ENCODE assay signal across 19 cellular contexts in the genomic region with DNA sequence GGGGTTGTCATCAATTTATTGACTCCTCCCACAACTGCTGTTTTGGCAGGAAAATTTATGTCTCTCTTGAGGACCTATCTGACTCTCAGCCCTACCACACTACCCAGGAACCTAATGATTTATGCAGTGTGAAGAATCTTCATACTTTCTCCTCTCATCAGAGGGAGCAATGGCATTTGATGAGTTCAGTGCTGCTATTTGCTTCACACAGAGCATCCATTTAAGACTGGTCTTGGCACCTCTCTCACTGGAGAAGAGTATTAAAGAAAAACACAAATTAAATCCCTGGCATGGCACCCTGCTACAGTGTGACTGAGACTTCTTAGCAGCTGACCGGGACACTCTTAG.
"Had no signal": no experiment of that assay in that cellular context is flagged by ENCODE, and none has a peak within 500 bp of the region (broad histone marks: within the 10 kb centered on the region; RNA-seq: fewer than 3 reads in every experiment).

No MANE protein-coding gene starts in this region.

- H3K27me3 ChIP-seq: colonic mucosa, pancreas, upper lobe of right lung had no signal

- ATAC-seq: activated CD8-positive, alpha-beta memory T cell treated with anti-CD3 and anti-CD28 coated beads, Interleukin-2, amount 10 ng/mL, durations not matched to agents 7 days and 5 days; naive thymus-derived CD4-positive, alpha-beta T cell; pancreas; stimulated activated naive B cell treated with anti-CD40 and anti-IgM and Interleukin-4, amounts not matched to agents 10 μg/mL and 1 μg/mL and 100 μg/mL, for 72 hours; upper lobe of right lung had no signal

- H3K4me1 ChIP-seq: colonic mucosa, sigmoid colon, spleen had no signal

- H3K4me3 ChIP-seq: colonic mucosa, pancreas, sigmoid colon, spleen, thoracic aorta, upper lobe of right lung had no signal

- H3K27ac ChIP-seq: colonic mucosa, neutrophil, pancreas, sigmoid colon, spleen, thoracic aorta, upper lobe of right lung had no signal

- H3K9me3 ChIP-seq: colonic mucosa, neutrophil, pancreas, sigmoid colon, spleen, thoracic aorta, upper lobe of right lung had no signal

- H3K36me3 ChIP-seq: colonic mucosa, neutrophil, pancreas, sigmoid colon, spleen, thoracic aorta, upper lobe of right lung had no signal

- DNase-seq: activated B cell treated with CpG ODN at 0.5 μM for 24 hours; activated CD4-positive, alpha-beta memory T cell treated with anti-CD3 and anti-CD28 coated beads for 36 hours; activated CD4-positive, alpha-beta T cell treated with anti-CD3 and anti-CD28 coated beads for 4 hours; activated CD8-positive, alpha-beta memory T cell treated with anti-CD3 and anti-CD28 coated beads, Interleukin-2, amount 10 ng/mL, durations not matched to agents 7 days and 5 days; activated naive CD4-positive, alpha-beta T cell treated with Interleukin-2 at 50 U/mL for 16 hours; activated T-cell treated with anti-CD3 and anti-CD28 coated beads, Interleukin-2, amount 50 U/mL, for 24 hours; colonic mucosa; left cardiac atrium; mesenchymal stem cell; naive thymus-derived CD4-positive, alpha-beta T cell; pancreas; sigmoid colon; spleen; stimulated activated naive B cell treated with anti-CD40 and anti-IgM and Interleukin-4, amounts not matched to agents 10 μg/mL and 1 μg/mL and 100 μg/mL, for 72 hours; T-helper 1 cell; T-helper 9 cell; upper lobe of right lung had no signal

- FAIRE-seq: pancreas had no signal
